8 cellular contexts compared by ENCODE assay signal in the genomic region with DNA sequence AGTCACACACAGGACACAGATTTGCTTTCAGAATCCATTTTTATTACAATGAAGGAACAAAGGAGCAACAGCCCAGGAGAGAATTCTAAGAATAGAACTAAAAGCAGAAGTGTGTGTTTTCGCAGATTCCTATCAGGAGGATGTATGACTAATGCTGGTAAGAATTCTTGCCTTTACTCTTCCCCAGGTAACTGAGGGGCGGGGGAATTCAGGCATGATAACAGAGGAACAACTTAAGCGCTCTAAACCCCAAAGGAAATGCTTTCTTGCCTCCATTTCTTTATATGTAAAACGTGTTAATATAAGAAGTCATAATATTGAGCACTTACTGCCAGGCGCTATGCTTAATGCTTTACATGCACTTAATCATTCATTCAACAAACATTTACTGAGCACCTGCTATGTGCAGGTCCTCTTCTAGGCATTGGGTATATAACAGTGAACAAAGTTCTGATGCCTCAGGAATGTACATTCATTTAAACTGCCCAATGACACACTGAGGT. TPM values are rescaled to one million over a fixed set of nuclear protein-coding genes. Genes with fewer than 3 reads are reported as not detected.
DNase-seq lines count a peak whose midpoint lies in the region; ATAC-seq, FAIRE-seq and TF ChIP-seq lines count a peak whose summit lies in the region.

No MANE protein-coding gene starts in this region.

- FAIRE-seq in small intestine (lab: Jason Lieb, UNC), result no peak

- no peak overlapping the region for H3K4me3 Mint-ChIP-seq in CD8-positive, alpha-beta memory T cell
- no peak overlapping the region for H3K4me3 Mint-ChIP-seq in CD4-positive, alpha-beta T cell

- H3K4me1 ChIP-seq in CD8-positive, alpha-beta memory T cell (ENCODE audit: insufficient read depth, low read length), result peaks cover 3% of the 10 kb centered on the region
- peaks cover 0 to 3% of the 10 kb centered on the region in 2 donors for H3K4me1 ChIP-seq in small intestine (ENCODE audit: control insufficient read depth in 2 of 2, insufficient read depth in 1 of 2, low read depth in 1 of 2, low read length in 1 of 2)

- H3K36me3 ChIP-seq in CD8-positive, alpha-beta memory T cell (ENCODE audit: insufficient read depth, low read length), result no peaks in the 10 kb centered on the region
- no peaks in the 10 kb centered on the region for H3K36me3 ChIP-seq in small intestine (ENCODE audit: control insufficient read depth in 2 of 2, insufficient read depth in 2 of 2, low read length in 2 of 2)

- no peak for DNase-seq in CD8-positive, alpha-beta memory T cell
- peak; percentile 32 for DNase-seq in activated CD4-positive, alpha-beta T cell treated with anti-CD3 and anti-CD28 coated beads for 48 hours
- peak; percentile 53 for DNase-seq in iPS-NIHi7 (ENCODE audit: extremely low spot score)
- DNase-seq in CD4-positive, alpha-beta T cell, result no peak
- DNase-seq in small intestine, result no peak
- no peak for DNase-seq in NK-92 treated with Interleukin-12 subunit alpha and Interleukin-12 subunit beta, amount 100 ng/mL, for 24 hours (lab: John Stamatoyannopoulos, UW)

- WGBS in small intestine, 3 donors, result 24 to 28% (median 24%) methylated on average over 5 of the region's 5 CpGs

- H3K27me3 Mint-ChIP-seq in CD8-positive, alpha-beta memory T cell, result peaks cover 4 to 21% of the 10 kb centered on the region in 2 donors
- H3K27me3 Mint-ChIP-seq in CD4-positive, alpha-beta T cell, result no peaks in the 10 kb centered on the region

- no peaks in the 10 kb centered on the region for H3K9me3 ChIP-seq in CD8-positive, alpha-beta memory T cell (ENCODE audit: low read length)
- H3K9me3 ChIP-seq in CD4-positive, alpha-beta T cell (ENCODE audit: control insufficient read depth, low read length), result no peaks in the 10 kb centered on the region
- H3K9me3 ChIP-seq in small intestine (ENCODE audit: control insufficient read depth, low read depth), result no peaks in the 10 kb centered on the region

- ATAC-seq in HG03108 (IDR thresholded peaks at IDR 0.05; ENCODE audit: unreplicated experiment) (peak; percentile 35), GM21528 (IDR thresholded peaks at IDR 0.05; ENCODE audit: low FRiP score, unreplicated experiment) (no peak)
- ATAC-seq in CD4-positive, alpha-beta T cell (ENCODE audit: poor library complexity), result no peak

- POLR2A ChIA-PET in CD8-positive, alpha-beta memory T cell (lab: Charles Lee), result no interaction called here
- POLR2A ChIA-PET in CD4-positive, alpha-beta T cell (lab: Charles Lee), result interaction anchor here (1.4 kb wide), 1 partner anchor 255 kb away, joined by 3 read pairs; no protein-coding TSS in a partner anchor

- peak overlapping the region; percentile 1 for H3K27ac ChIP-seq in CD8-positive, alpha-beta memory T cell (ENCODE audit: low read depth, low read length)
- no peak overlapping the region for H3K27ac ChIP-seq in CD4-positive, alpha-beta T cell (ENCODE audit: low read depth, low read length)
- no peak overlapping the region for H3K27ac ChIP-seq in small intestine (ENCODE audit: low read depth in 1 of 2, low read length in 1 of 2)

- H3K27me3 ChIP-seq in CD8-positive, alpha-beta memory T cell (ENCODE audit: insufficient read depth, low read length, poor library complexity, severe bottlenecking), result no peaks in the 10 kb centered on the region
- H3K27me3 ChIP-seq in CD4-positive, alpha-beta T cell (ENCODE audit: control insufficient read depth, insufficient read depth, low read length), result no peaks in the 10 kb centered on the region
- no peaks in the 10 kb centered on the region for H3K27me3 ChIP-seq in small intestine (ENCODE audit: control insufficient read depth in 2 of 2, insufficient read depth in 2 of 2, low read length in 2 of 2)

- H3K9me3 Mint-ChIP-seq in CD8-positive, alpha-beta memory T cell, result no peaks in the 10 kb centered on the region
- H3K9me3 Mint-ChIP-seq in CD4-positive, alpha-beta T cell, result no peaks in the 10 kb centered on the region

- peaks cover 0 to 9% (median 8%) of the 10 kb centered on the region in 3 donors for H3K4me1 Mint-ChIP-seq in CD8-positive, alpha-beta memory T cell
- peaks cover 26% of the 10 kb centered on the region for H3K4me1 Mint-ChIP-seq in CD4-positive, alpha-beta T cell (ENCODE audit: low read depth)

- no peak overlapping the region for H3K4me3 ChIP-seq in CD8-positive, alpha-beta memory T cell (ENCODE audit: low read length)
- no peak overlapping the region for H3K4me3 ChIP-seq in small intestine (ENCODE audit: low read depth in 1 of 2, low read length in 2 of 2)

- H3K36me3 Mint-ChIP-seq in CD8-positive, alpha-beta memory T cell, result no peaks in the 10 kb centered on the region
- H3K36me3 Mint-ChIP-seq in CD4-positive, alpha-beta T cell (ENCODE audit: low read depth), result no peaks in the 10 kb centered on the region

- intact Hi-C loops in CD4-positive, alpha-beta T cell (cut with DNase I, micrococcal nuclease), result no loop called here

- CTCF ChIA-PET in CD8-positive, alpha-beta memory T cell (lab: Charles Lee), result no interaction called here
- CTCF ChIA-PET in CD4-positive, alpha-beta T cell (lab: Charles Lee), result no interaction called here

- peak overlapping the region in 1 of 8 donors; percentile 55 for H3K27ac Mint-ChIP-seq in CD8-positive, alpha-beta memory T cell
- H3K27ac Mint-ChIP-seq in CD4-positive, alpha-beta T cell, result no peak overlapping the region

- no peak for TF ChIP-seq CTCF in CD4-positive, alpha-beta T cell (IDR thresholded peaks at IDR 0.05)

RNA-seq across cellular contexts. Expression of gene HCAR1, which starts 4.5 kb away (rescaled TPM):
- total RNA-seq in CD8-positive, alpha-beta memory T cell, result under 1 TPM; 0.13 to 0.16 TPM
- not detected for polyA plus RNA-seq in CD8-positive, alpha-beta memory T cell
- total RNA-seq in CD4-positive, alpha-beta T cell, result under 1 TPM in 1 of 2 experiments, not detected in 1; 0.05 TPM
- polyA plus RNA-seq in small intestine, result under 1 TPM in 1 of 3 donors, not detected in 2; 0.16 TPM

RNA-seq across cellular contexts. Expression of gene HCAR3, which starts 9.5 kb away (rescaled TPM):
- not detected for total RNA-seq in CD8-positive, alpha-beta memory T cell
- polyA plus RNA-seq in CD8-positive, alpha-beta memory T cell, result not detected
- total RNA-seq in CD4-positive, alpha-beta T cell, result under 1 TPM; 0.33 to 0.39 TPM
- under 1 TPM in 2 of 3 donors, not detected in 1; 0.15 to 0.27 TPM for polyA plus RNA-seq in small intestine

RNA-seq across cellular contexts. Expression of gene HCAR2, which starts 22.9 kb away (rescaled TPM):
- total RNA-seq in CD8-positive, alpha-beta memory T cell, result not detected
- not detected for polyA plus RNA-seq in CD8-positive, alpha-beta memory T cell
- under 1 TPM; 0.19 to 0.39 TPM for total RNA-seq in CD4-positive, alpha-beta T cell
- polyA plus RNA-seq in small intestine, result under 1 TPM in 1 of 3 donors, not detected in 2; 0.52 TPM

RNA-seq across cellular contexts. Expression of gene DENR, which starts 26.5 kb away (rescaled TPM):
- total RNA-seq in CD8-positive, alpha-beta memory T cell, result 10 to 100 TPM; 78.8 to 79.3 TPM
- 68.7 TPM for polyA plus RNA-seq in CD8-positive, alpha-beta memory T cell
- 10 to 100 TPM; 29.9 to 31.1 TPM for total RNA-seq in CD4-positive, alpha-beta T cell
- polyA plus RNA-seq in small intestine, result 10 to 100 TPM; 23.7 to 37.5 (median 25.9) TPM

RNA-seq across cellular contexts. Expression of gene CCDC62, which starts 48.3 kb away (rescaled TPM):
- under 1 TPM; 0.35 to 0.53 TPM for total RNA-seq in CD8-positive, alpha-beta memory T cell
- 0.41 TPM for polyA plus RNA-seq in CD8-positive, alpha-beta memory T cell
- 1 to 10 TPM; 1.0 to 1.4 TPM for total RNA-seq in CD4-positive, alpha-beta T cell
- under 1 TPM in 2 of 3 donors, not detected in 1; 0.13 to 0.27 TPM for polyA plus RNA-seq in small intestine

Comparison
In these comparisons a context has a peak if more than half of its experiments do, and no peak if none do; other contexts are left out.
1. DNase-seq: peak in activated CD4-positive, alpha-beta T cell treated with anti-CD3 and anti-CD28 coated beads for 48 hours (single experiment) and iPS-NIHi7 (single experiment); none in CD8-positive, alpha-beta memory T cell (0 of 5), CD4-positive, alpha-beta T cell (0 of 10), small intestine (single experiment) and NK-92 treated with Interleukin-12 subunit alpha and Interleukin-12 subunit beta, amount 100 ng/mL, for 24 hours (single experiment).